28 cellular contexts compared by ENCODE assay signal in the genomic region with DNA sequence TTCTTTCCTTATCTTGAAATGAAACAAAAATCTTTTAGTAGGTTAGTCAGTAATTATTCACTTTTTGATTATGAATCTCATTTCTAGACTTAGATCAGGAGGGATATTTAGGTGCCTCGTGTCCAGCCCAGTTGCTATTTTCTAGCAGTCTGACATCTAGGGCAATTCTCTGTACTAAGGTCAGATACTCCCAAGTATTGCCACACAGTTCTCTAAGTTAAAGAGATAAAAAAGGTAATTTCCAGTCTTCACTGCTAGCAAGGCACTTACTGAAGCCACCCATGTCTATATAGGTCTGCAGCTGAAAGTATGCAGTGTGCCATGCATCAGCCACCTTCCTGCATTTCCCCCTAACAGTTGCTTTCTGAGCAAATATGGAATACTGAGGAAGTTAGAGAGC.
"Had no signal": no experiment of that assay in that cellular context is flagged by ENCODE, and none has a peak within 500 bp of the region (broad histone marks: within the 10 kb centered on the region; RNA-seq: fewer than 3 reads in every experiment).

No MANE protein-coding gene starts in this region.

- H3K36me3 ChIP-seq: colonic mucosa, esophagus muscularis mucosa, gastroesophageal sphincter, heart left ventricle, neutrophil, stomach, thyroid gland, vagina had no signal

- H3K9ac ChIP-seq: parathyroid adenoma had no signal

- H3K27ac Mint-ChIP-seq: dendritic cell treated with granulocyte-macrophage colony-stimulating factor and Interleukin-4, amounts not matched to agents 40 ng/mL and 50 ng/mL, for 4 days; immature natural killer cell; naive thymus-derived CD8-positive, alpha-beta T cell; progenitor cell of endocrine pancreas; stimulated activated effector memory CD8-positive, alpha-beta T cell treated with anti-CD3 and anti-CD28 coated beads, Interleukin-12 subunit alpha, Interleukin-12 subunit beta, amount 100 ng/mL, for 72 hours had no signal

- H3K79me2 ChIP-seq: parathyroid adenoma had no signal

- ATAC-seq: foreskin keratinocyte; gastroesophageal sphincter; heart left ventricle; naive thymus-derived CD8-positive, alpha-beta T cell; sciatic nerve; stimulated activated effector memory CD8-positive, alpha-beta T cell treated with anti-CD3 and anti-CD28 coated beads, Interleukin-12 subunit alpha, Interleukin-12 subunit beta, amount 100 ng/mL, for 72 hours had no signal

- H3K4me1 ChIP-seq: colonic mucosa, esophagus muscularis mucosa, foreskin keratinocyte, gastroesophageal sphincter, heart left ventricle, parathyroid adenoma, stomach, thyroid gland, vagina had no signal

- H2AFZ ChIP-seq: parathyroid adenoma had no signal

- H3K9me3 Mint-ChIP-seq: dendritic cell treated with granulocyte-macrophage colony-stimulating factor and Interleukin-4, amounts not matched to agents 40 ng/mL and 50 ng/mL, for 4 days; immature natural killer cell; naive thymus-derived CD8-positive, alpha-beta T cell; neural crest cell; stimulated activated effector memory CD8-positive, alpha-beta T cell treated with anti-CD3 and anti-CD28 coated beads, Interleukin-12 subunit alpha, Interleukin-12 subunit beta, amount 100 ng/mL, for 72 hours had no signal

- H3K27me3 Mint-ChIP-seq: dendritic cell treated with granulocyte-macrophage colony-stimulating factor and Interleukin-4, amounts not matched to agents 40 ng/mL and 50 ng/mL, for 4 days; progenitor cell of endocrine pancreas had no signal

- H3K4me3 Mint-ChIP-seq: dendritic cell treated with granulocyte-macrophage colony-stimulating factor and Interleukin-4, amounts not matched to agents 40 ng/mL and 50 ng/mL, for 4 days; immature natural killer cell; naive thymus-derived CD8-positive, alpha-beta T cell; neural crest cell; stimulated activated effector memory CD8-positive, alpha-beta T cell treated with anti-CD3 and anti-CD28 coated beads, Interleukin-12 subunit alpha, Interleukin-12 subunit beta, amount 100 ng/mL, for 72 hours had no signal

- FAIRE-seq: endothelial cell of umbilical vein had no signal

- H3K4me3 ChIP-seq: colonic mucosa, esophagus muscularis mucosa, gastroesophageal sphincter, heart left ventricle, stomach, thyroid gland, vagina had no signal

- H3K36me3 Mint-ChIP-seq: immature natural killer cell; naive thymus-derived CD8-positive, alpha-beta T cell; stimulated activated effector memory CD8-positive, alpha-beta T cell treated with anti-CD3 and anti-CD28 coated beads, Interleukin-12 subunit alpha, Interleukin-12 subunit beta, amount 100 ng/mL, for 72 hours had no signal

- H3K27me3 ChIP-seq: colonic mucosa, esophagus muscularis mucosa, foreskin keratinocyte, gastroesophageal sphincter, heart left ventricle, neutrophil, stomach, thyroid gland, vagina had no signal

- DNase-seq: colonic mucosa; effector memory CD4-positive, alpha-beta T cell; foreskin keratinocyte; heart left ventricle; hypothalamus; immature natural killer cell; islet precursor cell; kidney glomerular epithelial cell; mesenchymal stem cell; midbrain; naive thymus-derived CD8-positive, alpha-beta T cell; stimulated activated CD4-positive, alpha-beta T cell treated with anti-CD3 and anti-CD28 coated beads, Interleukin-2, amount 100 ng/mL, for 24 hours; stimulated activated CD4-positive, alpha-beta T cell treated with anti-CD3 and anti-CD28 coated beads, Interleukin-4, amount 100 ng/mL, for 24 hours; stimulated activated naive CD4-positive, alpha-beta T cell treated with Interleukin-2 at 50 U/mL for 16 hours; stomach; thyroid gland; trophoblast cell had no signal

- H3K9me3 ChIP-seq: colonic mucosa, esophagus muscularis mucosa, gastroesophageal sphincter, heart left ventricle, neutrophil, stomach, thyroid gland, vagina had no signal

- H3K4me1 Mint-ChIP-seq: neural crest cell; stimulated activated effector memory CD8-positive, alpha-beta T cell treated with anti-CD3 and anti-CD28 coated beads, Interleukin-12 subunit alpha, Interleukin-12 subunit beta, amount 100 ng/mL, for 72 hours had no signal

- H3K27ac ChIP-seq: colonic mucosa, esophagus muscularis mucosa, foreskin keratinocyte, gastroesophageal sphincter, heart left ventricle, neutrophil, parathyroid adenoma, stomach, thyroid gland, vagina had no signal
